ENCODE assay signal across 8 cellular contexts in genomic region chr12:4909734-4910501, GRCh38. TPM values are rescaled to one million over a fixed set of nuclear protein-coding genes. Genes with fewer than 3 reads are reported as not detected.
DNase-seq lines count a peak whose midpoint lies in the region; TF ChIP-seq lines count a peak whose summit lies in the region.

KCNA1 (plus strand) TSS chr12:4909905; CDS start chr12:4911379, 1,474 bp downstream.

- H3K79me2 ChIP-seq in mesendoderm (ENCODE audit: control insufficient read depth, insufficient read depth, low read length), result no peaks in the 10 kb centered on the region
- H3K79me2 ChIP-seq in Karpas-422 (ENCODE audit: low read length), result no peaks in the 10 kb centered on the region

- no peaks in the 10 kb centered on the region for H3K79me1 ChIP-seq in mesendoderm (ENCODE audit: low read length)

- H4K5ac ChIP-seq in mesendoderm (ENCODE audit: low read length), result no peak within 1 kb of the TSS

- no peak within 1 kb of the TSS for H3K4ac ChIP-seq in mesendoderm (ENCODE audit: low read depth, low read length)

- H3K27me3 ChIP-seq in mesendoderm (ENCODE audit: insufficient read depth, low read length, poor library complexity) (peaks cover 42% of the 10 kb centered on the region), tibial nerve (peaks cover 0 to 64% of the 10 kb centered on the region in 2 donors), Karpas-422 (ENCODE audit: low read length) (no peaks in the 10 kb centered on the region)

- WGBS in mesendoderm (ENCODE audit: extremely low coverage, insufficient coverage, low lambda C conversion rate), result no CpG with 5 or more reads among the region's 67 CpGs
- WGBS in tibial nerve, 2 donors, result 0 to 1% methylated on average over 50 to 62 of the region's 67 CpGs

- H3K4me1 ChIP-seq in mesendoderm (ENCODE audit: control insufficient read depth, low read depth, low read length), result peaks cover 2% of the 10 kb centered on the region
- H3K4me1 ChIP-seq in tibial nerve, result peaks cover 0 to 29% (median 16%) of the 10 kb centered on the region in 4 donors
- no peaks in the 10 kb centered on the region for H3K4me1 ChIP-seq in Karpas-422 (ENCODE audit: low read length)

- H3K36me3 ChIP-seq in mesendoderm (ENCODE audit: control insufficient read depth, insufficient read depth, low read length) (no peaks in the 10 kb centered on the region), tibial nerve (no peaks in the 10 kb centered on the region), Karpas-422 (ENCODE audit: insufficient read depth, low read length) (no peaks in the 10 kb centered on the region)

- H3K9ac ChIP-seq in mesendoderm (ENCODE audit: low read length) (no peak within 1 kb of the TSS), Karpas-422 (ENCODE audit: low read length) (no peak within 1 kb of the TSS)

- peak within 1 kb of the TSS; percentile 17 for H3K56ac ChIP-seq in mesendoderm (ENCODE audit: low read length)

- no peak within 1 kb of the TSS for H2AK5ac ChIP-seq in mesendoderm (ENCODE audit: low read length)

- no peak within 1 kb of the TSS for H3K18ac ChIP-seq in mesendoderm (ENCODE audit: low read length)

- H3K9me2 ChIP-seq in Karpas-422 (replicated peaks; ENCODE audit: insufficient read depth, low read length), result no peaks in the 10 kb centered on the region

- no peak within 1 kb of the TSS for H2BK120ac ChIP-seq in mesendoderm (ENCODE audit: low read depth, low read length)

- no peak within 1 kb of the TSS for H2BK15ac ChIP-seq in mesendoderm (replicated peaks; ENCODE audit: low read depth)

- H3K9me3 ChIP-seq in tibial nerve (no peaks in the 10 kb centered on the region), Karpas-422 (ENCODE audit: low read length) (no peaks in the 10 kb centered on the region)

- no peak for TF ChIP-seq POLR2A in tibial nerve (IDR thresholded peaks at IDR 0.05)

- H3K27ac ChIP-seq in coronary artery (no peak within 1 kb of the TSS), mesendoderm (ENCODE audit: low read depth, low read length) (no peak within 1 kb of the TSS), tibial nerve (peak within 1 kb of the TSS in 1 of 4 donors; percentile 20), Karpas-422 (ENCODE audit: low read length) (no peak within 1 kb of the TSS)

- peak within 1 kb of the TSS; percentile 73 for H3K4me3 ChIP-seq in coronary artery
- no peak within 1 kb of the TSS for H3K4me3 ChIP-seq in mesendoderm (ENCODE audit: low read length)
- H3K4me3 ChIP-seq in tibial nerve, result peak within 1 kb of the TSS; percentile 18 to 48 (median 36)
- no peak within 1 kb of the TSS for H3K4me3 ChIP-seq in Karpas-422 (ENCODE audit: low read length)

- no peak for TF ChIP-seq EP300 in tibial nerve (IDR thresholded peaks at IDR 0.05)

- no peaks in the 10 kb centered on the region for H4K20me1 ChIP-seq in Karpas-422 (ENCODE audit: insufficient read depth, low read depth, low read length)

- DNase-seq in EH (ENCODE audit: low read depth), result peak; percentile 2
- peak; percentile 56 for DNase-seq in NCI-H1694 (lab: John Stamatoyannopoulos, UW)
- DNase-seq in coronary artery (ENCODE audit: low spot score), result no peak
- DNase-seq in mesendoderm, result peak; percentile 44
- DNase-seq in tibial nerve (ENCODE audit: low spot score in 2 of 2), result no peak
- no peak for DNase-seq in KBM-7
- no peak for DNase-seq in NCI-H2171 (lab: John Stamatoyannopoulos, UW)
- DNase-seq in Karpas-422, result no peak

- peak within 1 kb of the TSS; percentile 49 for H3K4me2 ChIP-seq in mesendoderm (ENCODE audit: low read length)
- H3K4me2 ChIP-seq in Karpas-422 (ENCODE audit: low read depth, low read length, poor library complexity, severe bottlenecking), result no peak within 1 kb of the TSS

- no peak within 1 kb of the TSS for H4K8ac ChIP-seq in mesendoderm (ENCODE audit: low read depth, low read length)

- no peak within 1 kb of the TSS for H2BK5ac ChIP-seq in mesendoderm (ENCODE audit: low read length)

- H3K23ac ChIP-seq in mesendoderm (ENCODE audit: low read length), result no peak within 1 kb of the TSS

- no peak for TF ChIP-seq CTCF in coronary artery (IDR thresholded peaks at IDR 0.05)
- no peak for TF ChIP-seq CTCF in tibial nerve (IDR thresholded peaks at IDR 0.05)

- H2AFZ ChIP-seq in Karpas-422 (ENCODE audit: low read length), result no peak within 1 kb of the TSS

- in situ Hi-C loops in KBM-7 (cut with MboI; ENCODE audit: low pct_unique_long_range_greater_than_20kb, low sequenced_read_pairs), result no loop called here

RNA-seq across cellular contexts. Expression of gene KCNA1, which starts in this region (rescaled TPM):
- polyA plus RNA-seq in mesendoderm (2013, experiment 1 of 2), result 0.01 TPM
- polyA plus RNA-seq in mesendoderm (2013, experiment 2 of 2), result 0.03 TPM
- total RNA-seq in tibial nerve, result 10 to 100 TPM in 1 of 4 donors, 1 to 10 TPM in 3; 1.2 to 12.8 (median 4.8) TPM
- total RNA-seq in Karpas-422 (2014; rRNA removed; shearing (Covaris generic); ENCODE audit: low replicate concordance), result 0.25 TPM in 1 of 2 replicates, not detected in the other

Comparison
In these comparisons a context has a peak if more than half of its experiments do, and no peak if none do; other contexts are left out.
1. DNase-seq: peak in EH (single experiment), NCI-H1694 (single experiment) and mesendoderm (single experiment); none in coronary artery (single experiment), tibial nerve (0 of 2), KBM-7 (single experiment), NCI-H2171 (single experiment) and Karpas-422 (single experiment).
2. H3K4me3 ChIP-seq: peak in coronary artery (single experiment) and tibial nerve (4 of 4); none in mesendoderm (single experiment) and Karpas-422 (single experiment).